ENCODE assay signal across 8 cellular contexts in genomic region chr11:9600651-9601040, GRCh38. TPM values are rescaled to one million over a fixed set of nuclear protein-coding genes. Genes with fewer than 3 reads are reported as not detected.
DNase-seq lines count a peak whose midpoint lies in the region; ATAC-seq and TF ChIP-seq lines count a peak whose summit lies in the region.

No MANE protein-coding gene starts in this region.

- TF ChIP-seq CTCF in HL-60 (IDR thresholded peaks at IDR 0.05; ENCODE audit: insufficient read depth, low read length) (no peak), chondrocyte (IDR thresholded peaks at IDR 0.05) (no peak), GM20000 (IDR thresholded peaks at IDR 0.05; ENCODE audit: extremely low read depth, missing control alignments) (no peak), BE2C (IDR thresholded peaks at IDR 0.05; ENCODE audit: low read depth, low read length) (no peak)

- no peaks in the 10 kb centered on the region for H3K36me3 Mint-ChIP-seq in CD8-positive, alpha-beta memory T cell
- no peaks in the 10 kb centered on the region for H3K36me3 Mint-ChIP-seq in chondrocyte (ENCODE audit: low read depth)

- no peak for DNase-seq in CD8-positive, alpha-beta memory T cell
- no peak for DNase-seq in HL-60 (ENCODE audit: low read depth in 1 of 2, low spot score in 1 of 2)
- no peak for DNase-seq in chondrocyte (ENCODE audit: low spot score)
- no peak for DNase-seq in GM20000 (ENCODE audit: low spot score)
- DNase-seq in stimulated activated naive CD4-positive, alpha-beta T cell treated with Interleukin-2 at 50 U/mL for 16 hours (lab: John Stamatoyannopoulos, UW), result no peak
- no peak for DNase-seq in sciatic nerve (ENCODE audit: low spot score)
- no peak for DNase-seq in BE2C

- H3K4me3 Mint-ChIP-seq in CD8-positive, alpha-beta memory T cell, result peak overlapping the region in 6 of 7 donors; percentile 11 to 80 (median 74)
- no peak overlapping the region for H3K4me3 Mint-ChIP-seq in chondrocyte (ENCODE audit: unreplicated experiment)

- H3K9me3 ChIP-seq in CD8-positive, alpha-beta memory T cell (ENCODE audit: low read length), result no peaks in the 10 kb centered on the region
- no peaks in the 10 kb centered on the region for H3K9me3 ChIP-seq in BE2C

- CTCF ChIA-PET in CD8-positive, alpha-beta memory T cell (lab: Charles Lee), result interaction anchor here (0.9 to 4.1 kb wide), 6 partner anchors 11 to 94 kb away, joined by 3 to 44 read pairs (median 10); partner anchors contain the start of gene WEE1

- no peaks in the 10 kb centered on the region for H3K9me3 Mint-ChIP-seq in CD8-positive, alpha-beta memory T cell
- H3K9me3 Mint-ChIP-seq in chondrocyte (ENCODE audit: low read depth), result no peaks in the 10 kb centered on the region

- H3K27ac ChIP-seq in CD8-positive, alpha-beta memory T cell (ENCODE audit: low read depth, low read length), result no peak overlapping the region
- peak overlapping the region; percentile 62 for H3K27ac ChIP-seq in HL-60 (replicated peaks)

- H3K27me3 ChIP-seq in CD8-positive, alpha-beta memory T cell (ENCODE audit: insufficient read depth, low read length, poor library complexity, severe bottlenecking), result no peaks in the 10 kb centered on the region
- H3K27me3 ChIP-seq in HL-60 (ENCODE audit: insufficient read depth, poor library complexity, severe bottlenecking), result no peaks in the 10 kb centered on the region
- no peaks in the 10 kb centered on the region for H3K27me3 ChIP-seq in BE2C

- no peaks in the 10 kb centered on the region for H3K36me3 ChIP-seq in CD8-positive, alpha-beta memory T cell (ENCODE audit: insufficient read depth, low read length)
- no peaks in the 10 kb centered on the region for H3K36me3 ChIP-seq in BE2C

- H3K27ac Mint-ChIP-seq in CD8-positive, alpha-beta memory T cell, result peak overlapping the region; percentile 31 to 99 (median 90)
- peak overlapping the region; percentile 78 for H3K27ac Mint-ChIP-seq in chondrocyte (ENCODE audit: unreplicated experiment)

- intact Hi-C loops in sciatic nerve (cut with DNase I), result no loop called here

- ATAC-seq in GM19467 (IDR thresholded peaks at IDR 0.05; ENCODE audit: unreplicated experiment) (peak; percentile 38), sciatic nerve (no peak)

- H3K4me1 ChIP-seq in CD8-positive, alpha-beta memory T cell (ENCODE audit: insufficient read depth, low read length), result peaks cover 20% of the 10 kb centered on the region
- H3K4me1 ChIP-seq in BE2C, result no peaks in the 10 kb centered on the region

- H3K4me1 Mint-ChIP-seq in CD8-positive, alpha-beta memory T cell, result peaks cover 22 to 24% (median 24%) of the 10 kb centered on the region in 3 donors
- H3K4me1 Mint-ChIP-seq in chondrocyte (ENCODE audit: low read depth), result peaks cover 19% of the 10 kb centered on the region

- H3K4me3 ChIP-seq in CD8-positive, alpha-beta memory T cell (ENCODE audit: low read length), result peak overlapping the region; percentile 47
- H3K4me3 ChIP-seq in HL-60 (replicated peaks; ENCODE audit: insufficient read depth, low read length) (peak overlapping the region; percentile 34; the same call in 1 of the 2 replicates), BE2C (ENCODE audit: low read depth, low read length) (no peak overlapping the region)

- H3K27me3 Mint-ChIP-seq in CD8-positive, alpha-beta memory T cell, result no peaks in the 10 kb centered on the region
- no peaks in the 10 kb centered on the region for H3K27me3 Mint-ChIP-seq in chondrocyte (ENCODE audit: low read depth)

- POLR2A ChIA-PET in CD8-positive, alpha-beta memory T cell (lab: Charles Lee), result interaction anchor here (0.7 to 1.7 kb wide), 5 partner anchors 14 to 140 kb away, joined by 4 to 10 read pairs (median 6); partner anchors contain the start of genes WEE1 and ZNF143

RNA-seq across cellular contexts. Expression of gene WEE1, which starts 27.2 kb away (rescaled TPM):
- 10 to 100 TPM; 46.9 to 49.8 TPM for total RNA-seq in CD8-positive, alpha-beta memory T cell
- 8.1 TPM for polyA plus RNA-seq in CD8-positive, alpha-beta memory T cell
- total RNA-seq in chondrocyte (17.8 to 31.2 TPM (median 17.8 TPM) in 3 replicates), sciatic nerve (13.8 TPM)
- 4.9 TPM for polyA plus RNA-seq in BE2C (2012; ENCODE audit: insufficient read depth, insufficient read length, low read depth)
